23 cellular contexts compared by ENCODE assay signal in the genomic region with DNA sequence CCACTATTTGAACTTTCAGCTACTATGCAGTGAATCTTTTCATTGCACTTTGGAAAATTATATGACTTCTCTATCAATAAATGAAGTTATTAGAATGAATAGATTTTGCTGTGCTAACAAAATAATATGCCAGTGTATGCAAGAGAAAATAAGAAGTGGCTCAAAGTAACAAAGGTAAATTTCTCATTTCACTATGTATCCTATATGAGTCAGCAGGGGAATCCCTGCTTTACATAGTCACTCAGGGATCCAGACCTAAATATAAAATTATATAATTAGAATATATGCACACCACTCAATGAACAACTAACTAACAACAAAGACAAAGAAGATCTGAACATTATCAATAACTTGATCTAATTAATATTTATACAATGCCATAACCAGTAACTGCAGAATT.
A peak's percentile ranks its signal among the peaks of the same experiment; 100 is the strongest.
DNase-seq lines count a peak whose midpoint lies in the region; ATAC-seq and TF ChIP-seq lines count a peak whose summit lies in the region.
"Had no signal": no experiment of that assay in that cellular context is flagged by ENCODE, and none has a peak within 500 bp of the region (broad histone marks: within the 10 kb centered on the region; RNA-seq: fewer than 3 reads in every experiment).

No MANE protein-coding gene starts in this region.

- no peaks in the 10 kb centered on the region for H4K20me1 ChIP-seq in MM.1S (ENCODE audit: insufficient read depth, low read length)
- H4K20me1 ChIP-seq: BLaER1 treated with 17β-estradiol and CSF1 and Interleukin-3, amounts not matched to agents 10 nM and 100 nM had no signal

- no peak overlapping the region for H3K27ac ChIP-seq in MM.1S (ENCODE audit: low read length)
- no peak overlapping the region for H3K27ac ChIP-seq in foreskin keratinocyte
- H3K27ac ChIP-seq: A549; BLaER1 treated with 17β-estradiol and CSF1 and Interleukin-3, amounts not matched to agents 10 nM and 100 nM had no signal

- peak; percentile 30 for DNase-seq in MM.1S
- DNase-seq in foreskin keratinocyte, result peak in 1 of 2 donors; percentile 14
- DNase-seq in NCI-H748 treated with DMSO at 0.1 percent for 48 hours (lab: John Stamatoyannopoulos, UW), result no peak
- no peak for DNase-seq in NCI-H2227 (lab: John Stamatoyannopoulos, UW; ENCODE audit: unreplicated experiment)
- no peak for DNase-seq in effector CD4-positive, alpha-beta T cell
- DNase-seq: 8988T; ACHN; AML-193; BE2C; CD4-positive, alpha-beta T cell; CD8-positive, alpha-beta memory T cell; DMS 273 treated with DMSO at 0.1 percent for 48 hours; DMS79; EL; GDM1; H9 had no signal

- H3K9me2 ChIP-seq in MM.1S (replicated peaks; ENCODE audit: insufficient read depth, low read length), result no peaks in the 10 kb centered on the region

- H3K4me1 ChIP-seq in MM.1S (ENCODE audit: low read length) (peaks cover 5% of the 10 kb centered on the region; the same call in 1 of the 2 replicates), foreskin keratinocyte (peaks cover 9% of the 10 kb centered on the region)
- H3K4me1 ChIP-seq: A549; BE2C; BLaER1 treated with 17β-estradiol and CSF1 and Interleukin-3, amounts not matched to agents 10 nM and 100 nM had no signal

- peak; percentile 89 for ATAC-seq in GM18868 (IDR thresholded peaks at IDR 0.05; ENCODE audit: unreplicated experiment)
- peak; percentile 51 for ATAC-seq in HG02852 (IDR thresholded peaks at IDR 0.05; ENCODE audit: unreplicated experiment)
- peak; percentile 89 for ATAC-seq in foreskin keratinocyte
- ATAC-seq: A549, GM12878, GM23338, HCT116 had no signal

- no peak for TF ChIP-seq CTCF in MM.1S (IDR thresholded peaks at IDR 0.05; ENCODE audit: low read length)
- no peak for TF ChIP-seq CTCF in foreskin keratinocyte (conservative IDR thresholded peaks at IDR 0.05)

- no peak overlapping the region for H3K9ac ChIP-seq in MM.1S (ENCODE audit: low read length)
- H3K9ac ChIP-seq: BLaER1 treated with 17β-estradiol and CSF1 and Interleukin-3, amounts not matched to agents 10 nM and 100 nM had no signal

- no peaks in the 10 kb centered on the region for H3K79me2 ChIP-seq in MM.1S (ENCODE audit: low read length)

- H3K9me3 ChIP-seq in MM.1S (replicated peaks; ENCODE audit: insufficient read depth, low read length), result no peaks in the 10 kb centered on the region
- H3K9me3 ChIP-seq: A549; BE2C; BLaER1 treated with 17β-estradiol and CSF1 and Interleukin-3, amounts not matched to agents 10 nM and 100 nM had no signal

- no peaks in the 10 kb centered on the region for H3F3A ChIP-seq in MM.1S (ENCODE audit: insufficient read depth, low read length)

- H3K27me3 ChIP-seq in MM.1S (replicated peaks; ENCODE audit: insufficient read depth, low read length) (no peaks in the 10 kb centered on the region), foreskin keratinocyte (no peaks in the 10 kb centered on the region)
- H3K27me3 ChIP-seq: BE2C; BLaER1 treated with 17β-estradiol and CSF1 and Interleukin-3, amounts not matched to agents 10 nM and 100 nM had no signal

- H3K4me2 ChIP-seq in MM.1S (ENCODE audit: low read depth, low read length), result no peak overlapping the region
- H3K4me2 ChIP-seq: A549; BLaER1 treated with 17β-estradiol and CSF1 and Interleukin-3, amounts not matched to agents 10 nM and 100 nM; GM23338 had no signal

- H3K4me3 ChIP-seq in MM.1S (ENCODE audit: low read length), result no peak overlapping the region
- H3K4me3 ChIP-seq: A549; BLaER1 treated with 17β-estradiol and CSF1 and Interleukin-3, amounts not matched to agents 10 nM and 100 nM; GM12878; GM23338 had no signal

- H2AFZ ChIP-seq in MM.1S (ENCODE audit: low read length), result no peak overlapping the region
- H2AFZ ChIP-seq: GM23338 had no signal

- H3K36me3 ChIP-seq in MM.1S (replicated peaks; ENCODE audit: insufficient read depth, low read length), result no peaks in the 10 kb centered on the region
- H3K36me3 ChIP-seq: BE2C; BLaER1 treated with 17β-estradiol and CSF1 and Interleukin-3, amounts not matched to agents 10 nM and 100 nM had no signal
